ENCODE assay signal across 1 cellular context in the genomic region with DNA sequence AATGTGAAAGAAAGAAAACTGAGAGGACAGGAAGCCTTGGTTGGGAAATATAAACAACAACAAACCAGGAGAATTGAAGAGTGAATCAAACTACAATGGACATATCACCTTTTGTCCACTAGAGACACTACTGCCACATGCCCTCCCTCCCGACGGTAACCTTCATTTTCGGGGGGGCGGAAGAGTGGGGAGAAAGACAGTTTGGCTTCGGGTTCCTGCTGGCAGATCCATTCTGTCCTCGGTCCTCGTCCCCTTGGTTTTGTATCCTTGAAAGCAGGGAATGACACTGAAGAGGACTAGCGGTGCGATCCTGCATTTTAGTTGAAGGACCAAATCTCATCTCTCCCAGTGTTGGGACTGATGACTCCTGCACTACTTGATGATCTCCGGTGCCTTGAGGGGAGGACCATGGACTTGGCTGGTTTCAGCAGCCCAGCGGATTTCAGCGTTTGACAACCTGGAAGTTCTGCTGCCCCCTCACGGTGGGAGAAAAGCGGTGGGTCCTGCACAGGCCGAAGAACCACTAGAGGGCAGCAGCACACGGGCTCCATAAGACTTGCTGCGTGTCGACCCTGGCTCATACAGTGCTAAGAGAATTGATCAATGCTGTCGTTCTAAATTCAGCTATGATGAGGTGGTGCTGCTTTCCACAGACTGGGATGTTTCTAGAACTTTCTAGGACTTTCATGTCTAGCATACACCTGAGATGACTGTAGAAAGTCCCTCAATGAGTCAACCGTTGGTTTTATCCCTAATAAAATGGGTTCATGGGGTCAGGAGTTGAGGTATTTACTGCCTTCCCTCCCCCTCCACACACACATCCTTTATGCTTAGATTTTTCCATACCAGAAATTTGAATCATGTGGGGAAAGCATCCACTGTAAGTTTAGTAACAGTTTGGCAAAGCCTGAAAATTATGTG.
TF ChIP-seq lines count a peak whose summit lies in the region.

No MANE protein-coding gene starts in this region.

TF ChIP-seq in K562, 482 proteins besides CTCF, POLR2A, EP300 and RAD21 (continued from another document and continues in another):
- TF ChIP-seq, protein P1, sequence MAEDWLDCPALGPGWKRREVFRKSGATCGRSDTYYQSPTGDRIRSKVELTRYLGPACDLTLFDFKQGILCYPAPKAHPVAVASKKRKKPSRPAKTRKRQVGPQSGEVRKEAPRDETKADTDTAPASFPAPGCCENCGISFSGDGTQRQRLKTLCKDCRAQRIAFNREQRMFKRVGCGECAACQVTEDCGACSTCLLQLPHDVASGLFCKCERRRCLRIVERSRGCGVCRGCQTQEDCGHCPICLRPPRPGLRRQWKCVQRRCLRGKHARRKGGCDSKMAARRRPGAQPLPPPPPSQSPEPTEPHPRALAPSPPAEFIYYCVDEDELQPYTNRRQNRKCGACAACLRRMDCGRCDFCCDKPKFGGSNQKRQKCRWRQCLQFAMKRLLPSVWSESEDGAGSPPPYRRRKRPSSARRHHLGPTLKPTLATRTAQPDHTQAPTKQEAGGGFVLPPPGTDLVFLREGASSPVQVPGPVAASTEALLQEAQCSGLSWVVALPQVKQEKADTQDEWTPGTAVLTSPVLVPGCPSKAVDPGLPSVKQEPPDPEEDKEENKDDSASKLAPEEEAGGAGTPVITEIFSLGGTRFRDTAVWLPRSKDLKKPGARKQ (CRISPR knock-in tag; IDR thresholded peaks at IDR 0.05), result no peak
- peak; percentile 49; the same call in 1 of the 2 replicates for TF ChIP-seq CEBPG (CRISPR knock-in tag; IDR thresholded peaks at IDR 0.05)
- no peak for TF ChIP-seq CEBPG (tag; conservative IDR thresholded peaks at IDR 0.05 in 1 of 2, IDR thresholded peaks at IDR 0.05 in 1 of 2)
- no peak; a peak in 2 of 3 replicates for TF ChIP-seq CBX3 (IDR thresholded peaks at IDR 0.05; ENCODE audit: borderline replicate concordance in 1 of 2, low read length in 2 of 2)
- no peak for TF ChIP-seq NCOA4 (IDR thresholded peaks at IDR 0.05; ENCODE audit: partially characterized antibody)
- peak; percentile 48; the same call in 1 of the 2 replicates for TF ChIP-seq JUN (IDR thresholded peaks at IDR 0.05; ENCODE audit: borderline replicate concordance, low read depth, low read length)
- TF ChIP-seq JUN (CRISPR knock-in tag; IDR thresholded peaks at IDR 0.05; ENCODE audit: borderline replicate concordance), result peak; percentile 79; the same call in 1 of the 2 replicates
- peak in 1 of 2 experiments; percentile 86; a peak in 2 of 4 replicates for TF ChIP-seq RCOR1 (IDR thresholded peaks at IDR 0.05; ENCODE audit: borderline replicate concordance in 1 of 2, low read depth in 2 of 2, low read length in 2 of 2)
- TF ChIP-seq RBM22 (IDR thresholded peaks at IDR 0.05; ENCODE audit: low read depth, low read length, poor library complexity, severe bottlenecking), result no peak
- TF ChIP-seq NFYB (IDR thresholded peaks at IDR 0.05; ENCODE audit: extremely low read depth, insufficient read length), result no peak
- TF ChIP-seq, protein P2, sequence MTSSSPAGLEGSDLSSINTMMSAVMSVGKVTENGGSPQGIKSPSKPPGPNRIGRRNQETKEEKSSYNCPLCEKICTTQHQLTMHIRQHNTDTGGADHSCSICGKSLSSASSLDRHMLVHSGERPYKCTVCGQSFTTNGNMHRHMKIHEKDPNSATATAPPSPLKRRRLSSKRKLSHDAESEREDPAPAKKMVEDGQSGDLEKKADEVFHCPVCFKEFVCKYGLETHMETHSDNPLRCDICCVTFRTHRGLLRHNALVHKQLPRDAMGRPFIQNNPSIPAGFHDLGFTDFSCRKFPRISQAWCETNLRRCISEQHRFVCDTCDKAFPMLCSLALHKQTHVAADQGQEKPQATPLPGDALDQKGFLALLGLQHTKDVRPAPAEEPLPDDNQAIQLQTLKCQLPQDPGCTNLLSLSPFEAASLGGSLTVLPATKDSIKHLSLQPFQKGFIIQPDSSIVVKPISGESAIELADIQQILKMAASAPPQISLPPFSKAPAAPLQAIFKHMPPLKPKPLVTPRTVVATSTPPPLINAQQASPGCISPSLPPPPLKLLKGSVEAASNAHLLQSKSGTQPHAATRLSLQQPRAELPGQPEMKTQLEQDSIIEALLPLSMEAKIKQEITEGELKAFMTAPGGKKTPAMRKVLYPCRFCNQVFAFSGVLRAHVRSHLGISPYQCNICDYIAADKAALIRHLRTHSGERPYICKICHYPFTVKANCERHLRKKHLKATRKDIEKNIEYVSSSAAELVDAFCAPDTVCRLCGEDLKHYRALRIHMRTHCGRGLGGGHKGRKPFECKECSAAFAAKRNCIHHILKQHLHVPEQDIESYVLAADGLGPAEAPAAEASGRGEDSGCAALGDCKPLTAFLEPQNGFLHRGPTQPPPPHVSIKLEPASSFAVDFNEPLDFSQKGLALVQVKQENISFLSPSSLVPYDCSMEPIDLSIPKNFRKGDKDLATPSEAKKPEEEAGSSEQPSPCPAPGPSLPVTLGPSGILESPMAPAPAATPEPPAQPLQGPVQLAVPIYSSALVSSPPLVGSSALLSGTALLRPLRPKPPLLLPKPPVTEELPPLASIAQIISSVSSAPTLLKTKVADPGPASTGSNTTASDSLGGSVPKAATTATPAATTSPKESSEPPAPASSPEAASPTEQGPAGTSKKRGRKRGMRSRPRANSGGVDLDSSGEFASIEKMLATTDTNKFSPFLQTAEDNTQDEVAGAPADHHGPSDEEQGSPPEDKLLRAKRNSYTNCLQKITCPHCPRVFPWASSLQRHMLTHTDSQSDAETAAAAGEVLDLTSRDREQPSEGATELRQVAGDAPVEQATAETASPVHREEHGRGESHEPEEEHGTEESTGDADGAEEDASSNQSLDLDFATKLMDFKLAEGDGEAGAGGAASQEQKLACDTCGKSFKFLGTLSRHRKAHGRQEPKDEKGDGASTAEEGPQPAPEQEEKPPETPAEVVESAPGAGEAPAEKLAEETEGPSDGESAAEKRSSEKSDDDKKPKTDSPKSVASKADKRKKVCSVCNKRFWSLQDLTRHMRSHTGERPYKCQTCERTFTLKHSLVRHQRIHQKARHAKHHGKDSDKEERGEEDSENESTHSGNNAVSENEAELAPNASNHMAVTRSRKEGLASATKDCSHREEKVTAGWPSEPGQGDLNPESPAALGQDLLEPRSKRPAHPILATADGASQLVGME (CRISPR knock-in tag; IDR thresholded peaks at IDR 0.05), result peak; percentile 91
- TF ChIP-seq, protein P3, sequence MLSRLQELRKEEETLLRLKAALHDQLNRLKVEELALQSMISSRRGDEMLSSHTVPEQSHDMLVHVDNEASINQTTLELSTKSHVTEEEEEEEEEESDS (CRISPR knock-in tag; IDR thresholded peaks at IDR 0.05), result no peak
- peak; percentile 80; the same call in 1 of the 2 replicates for TF ChIP-seq ZNF644 (tag; IDR thresholded peaks at IDR 0.05; ENCODE audit: low read depth)
- peak; percentile 90; the same call in 1 of the 2 replicates for TF ChIP-seq ARID2 (IDR thresholded peaks at IDR 0.05)
- TF ChIP-seq RBM39 (optimal IDR thresholded peaks at IDR 0.05; ENCODE audit: low read depth, low read length), result peak; percentile 91
- no peak for TF ChIP-seq ZNF778 (CRISPR knock-in tag; IDR thresholded peaks at IDR 0.05)
- no peak for TF ChIP-seq TBL1XR1 (IDR thresholded peaks at IDR 0.05; ENCODE audit: low read length in 2 of 2)
- TF ChIP-seq, protein P4, sequence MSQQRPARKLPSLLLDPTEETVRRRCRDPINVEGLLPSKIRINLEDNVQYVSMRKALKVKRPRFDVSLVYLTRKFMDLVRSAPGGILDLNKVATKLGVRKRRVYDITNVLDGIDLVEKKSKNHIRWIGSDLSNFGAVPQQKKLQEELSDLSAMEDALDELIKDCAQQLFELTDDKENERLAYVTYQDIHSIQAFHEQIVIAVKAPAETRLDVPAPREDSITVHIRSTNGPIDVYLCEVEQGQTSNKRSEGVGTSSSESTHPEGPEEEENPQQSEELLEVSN (IDR thresholded peaks at IDR 0.05; ENCODE audit: borderline replicate concordance in 1 of 2, extremely low read depth in 1 of 2, insufficient read depth in 1 of 2, insufficient read length in 1 of 2, low read depth in 1 of 2, low read length in 1 of 2, poor library complexity in 1 of 2, severe bottlenecking in 1 of 2), result peak; percentile 3 to 45
- TF ChIP-seq, protein P5, sequence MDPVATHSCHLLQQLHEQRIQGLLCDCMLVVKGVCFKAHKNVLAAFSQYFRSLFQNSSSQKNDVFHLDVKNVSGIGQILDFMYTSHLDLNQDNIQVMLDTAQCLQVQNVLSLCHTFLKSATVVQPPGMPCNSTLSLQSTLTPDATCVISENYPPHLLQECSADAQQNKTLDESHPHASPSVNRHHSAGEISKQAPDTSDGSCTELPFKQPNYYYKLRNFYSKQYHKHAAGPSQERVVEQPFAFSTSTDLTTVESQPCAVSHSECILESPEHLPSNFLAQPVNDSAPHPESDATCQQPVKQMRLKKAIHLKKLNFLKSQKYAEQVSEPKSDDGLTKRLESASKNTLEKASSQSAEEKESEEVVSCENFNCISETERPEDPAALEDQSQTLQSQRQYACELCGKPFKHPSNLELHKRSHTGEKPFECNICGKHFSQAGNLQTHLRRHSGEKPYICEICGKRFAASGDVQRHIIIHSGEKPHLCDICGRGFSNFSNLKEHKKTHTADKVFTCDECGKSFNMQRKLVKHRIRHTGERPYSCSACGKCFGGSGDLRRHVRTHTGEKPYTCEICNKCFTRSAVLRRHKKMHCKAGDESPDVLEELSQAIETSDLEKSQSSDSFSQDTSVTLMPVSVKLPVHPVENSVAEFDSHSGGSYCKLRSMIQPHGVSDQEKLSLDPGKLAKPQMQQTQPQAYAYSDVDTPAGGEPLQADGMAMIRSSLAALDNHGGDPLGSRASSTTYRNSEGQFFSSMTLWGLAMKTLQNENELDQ (CRISPR knock-in tag; IDR thresholded peaks at IDR 0.05; ENCODE audit: borderline replicate concordance), result no peak
- TF ChIP-seq GATA2 (CRISPR knock-in tag; IDR thresholded peaks at IDR 0.05), result 0 out of 2 replicates have a peak, but pooled peaks have one; percentile 36
- TF ChIP-seq KLF10 (CRISPR knock-in tag; IDR thresholded peaks at IDR 0.05), result no peak
- TF ChIP-seq, protein P6, sequence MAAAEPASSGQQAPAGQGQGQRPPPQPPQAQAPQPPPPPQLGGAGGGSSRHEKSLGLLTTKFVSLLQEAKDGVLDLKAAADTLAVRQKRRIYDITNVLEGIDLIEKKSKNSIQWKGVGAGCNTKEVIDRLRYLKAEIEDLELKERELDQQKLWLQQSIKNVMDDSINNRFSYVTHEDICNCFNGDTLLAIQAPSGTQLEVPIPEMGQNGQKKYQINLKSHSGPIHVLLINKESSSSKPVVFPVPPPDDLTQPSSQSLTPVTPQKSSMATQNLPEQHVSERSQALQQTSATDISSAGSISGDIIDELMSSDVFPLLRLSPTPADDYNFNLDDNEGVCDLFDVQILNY (CRISPR knock-in tag; IDR thresholded peaks at IDR 0.05), result 0 out of 2 replicates have a peak, but pooled peaks have one; percentile 57
- TF ChIP-seq MBD2 (IDR thresholded peaks at IDR 0.05; ENCODE audit: borderline replicate concordance, low read depth), result no peak
- peak; percentile 75 for TF ChIP-seq DPF2 (IDR thresholded peaks at IDR 0.05)
- TF ChIP-seq CC2D1A (IDR thresholded peaks at IDR 0.05), result peak; percentile 91
- TF ChIP-seq, protein P7, sequence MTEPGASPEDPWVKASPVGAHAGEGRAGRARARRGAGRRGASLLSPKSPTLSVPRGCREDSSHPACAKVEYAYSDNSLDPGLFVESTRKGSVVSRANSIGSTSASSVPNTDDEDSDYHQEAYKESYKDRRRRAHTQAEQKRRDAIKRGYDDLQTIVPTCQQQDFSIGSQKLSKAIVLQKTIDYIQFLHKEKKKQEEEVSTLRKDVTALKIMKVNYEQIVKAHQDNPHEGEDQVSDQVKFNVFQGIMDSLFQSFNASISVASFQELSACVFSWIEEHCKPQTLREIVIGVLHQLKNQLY (CRISPR knock-in tag; conservative IDR thresholded peaks at IDR 0.05), result no peak; a peak in 1 of 4 replicates
- no peak for TF ChIP-seq SLC30A9 (CRISPR knock-in tag; IDR thresholded peaks at IDR 0.05)
- no peak for TF ChIP-seq SIX5 (IDR thresholded peaks at IDR 0.05; ENCODE audit: borderline replicate concordance in 1 of 2, insufficient read depth in 1 of 2, low read depth in 1 of 2, low read length in 2 of 2)
- TF ChIP-seq MCM7 (IDR thresholded peaks at IDR 0.05), result no peak
- no peak for TF ChIP-seq ZNF707 (CRISPR knock-in tag; conservative IDR thresholded peaks at IDR 0.05)
- peak; percentile 76 for TF ChIP-seq LEF1 (IDR thresholded peaks at IDR 0.05)
- TF ChIP-seq ILF3 (IDR thresholded peaks at IDR 0.05; ENCODE audit: borderline replicate concordance), result 0 out of 2 replicates have a peak, but pooled peaks have one; percentile 35
- no peak for TF ChIP-seq MAFF (IDR thresholded peaks at IDR 0.05; ENCODE audit: low read length)
- TF ChIP-seq, protein P8, sequence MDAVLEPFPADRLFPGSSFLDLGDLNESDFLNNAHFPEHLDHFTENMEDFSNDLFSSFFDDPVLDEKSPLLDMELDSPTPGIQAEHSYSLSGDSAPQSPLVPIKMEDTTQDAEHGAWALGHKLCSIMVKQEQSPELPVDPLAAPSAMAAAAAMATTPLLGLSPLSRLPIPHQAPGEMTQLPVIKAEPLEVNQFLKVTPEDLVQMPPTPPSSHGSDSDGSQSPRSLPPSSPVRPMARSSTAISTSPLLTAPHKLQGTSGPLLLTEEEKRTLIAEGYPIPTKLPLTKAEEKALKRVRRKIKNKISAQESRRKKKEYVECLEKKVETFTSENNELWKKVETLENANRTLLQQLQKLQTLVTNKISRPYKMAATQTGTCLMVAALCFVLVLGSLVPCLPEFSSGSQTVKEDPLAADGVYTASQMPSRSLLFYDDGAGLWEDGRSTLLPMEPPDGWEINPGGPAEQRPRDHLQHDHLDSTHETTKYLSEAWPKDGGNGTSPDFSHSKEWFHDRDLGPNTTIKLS (IDR thresholded peaks at IDR 0.05; ENCODE audit: borderline replicate concordance, low read depth), result peak; percentile 65
- no peak for TF ChIP-seq ASH1L (IDR thresholded peaks at IDR 0.05; ENCODE audit: borderline replicate concordance, low read depth, partially characterized antibody)
- peak; percentile 92 for TF ChIP-seq HDAC2 (IDR thresholded peaks at IDR 0.05)
- 0 out of 2 replicates have a peak, but pooled peaks have one; percentile 24 for TF ChIP-seq ZC3H11A (IDR thresholded peaks at IDR 0.05; ENCODE audit: low read depth, low read length)
- no peak for TF ChIP-seq ARHGAP35 (IDR thresholded peaks at IDR 0.05; ENCODE audit: partially characterized antibody)
- peak; percentile 87 to 93 for TF ChIP-seq MAZ (CRISPR knock-in tag; conservative IDR thresholded peaks at IDR 0.05 in 1 of 2, IDR thresholded peaks at IDR 0.05 in 1 of 2)
- TF ChIP-seq SIRT6 (IDR thresholded peaks at IDR 0.05; ENCODE audit: low read depth, low read length), result no peak
- no peak for TF ChIP-seq U2AF2 (optimal IDR thresholded peaks at IDR 0.05; ENCODE audit: low read depth, low read length)
